18 cellular contexts compared by ENCODE assay signal in genomic region chr12:23686095-23686494, GRCh38.
"Had no signal": no experiment of that assay in that cellular context is flagged by ENCODE, and none has a peak within 500 bp of the region (broad histone marks: within the 10 kb centered on the region; RNA-seq: fewer than 3 reads in every experiment).

No MANE protein-coding gene starts in this region.

- H3K9me3 Mint-ChIP-seq: stimulated activated naive CD8-positive, alpha-beta T cell treated with anti-CD3 and anti-CD28 coated beads, Interleukin-15, Interleukin-2, amounts not matched to agents 100 ng/mL and 50 ng/mL, for 24 hours; type B pancreatic cell had no signal

- H3K9me3 ChIP-seq: left lung, right lobe of liver had no signal

- H3K36me3 ChIP-seq: breast epithelium, left lung, right lobe of liver had no signal

- H3K79me2 ChIP-seq: hepatocyte had no signal

- H3K27me3 ChIP-seq: breast epithelium, hepatocyte, left lung, right lobe of liver had no signal

- H3K4me1 ChIP-seq: breast epithelium, left lung, psoas muscle had no signal

- ATAC-seq: activated naive CD8-positive, alpha-beta T cell treated with anti-CD3 and anti-CD28 coated beads, Interleukin-2, amount 50 U/mL, for 24 hours; activated T-helper 17 cell treated with anti-CD3 and anti-CD28 coated beads, Interleukin-2, amount 50 U/mL, for 72 hours; left lung; psoas muscle; right lobe of liver had no signal

- H3K27ac ChIP-seq: breast epithelium, hepatocyte, left lung, psoas muscle, right lobe of liver had no signal

- H3K4me1 Mint-ChIP-seq: activated naive CD8-positive, alpha-beta T cell treated with anti-CD3 and anti-CD28 coated beads, Interleukin-2, amount 50 U/mL, for 24 hours; activated T-helper 17 cell treated with anti-CD3 and anti-CD28 coated beads, Interleukin-2, amount 50 U/mL, for 72 hours had no signal

- H3K27ac Mint-ChIP-seq: activated naive CD8-positive, alpha-beta T cell treated with anti-CD3 and anti-CD28 coated beads, Interleukin-2, amount 50 U/mL, for 24 hours; activated T-helper 17 cell treated with anti-CD3 and anti-CD28 coated beads, Interleukin-2, amount 50 U/mL, for 72 hours; endodermal cell; stimulated activated naive CD8-positive, alpha-beta T cell treated with anti-CD3 and anti-CD28 coated beads, Interleukin-15, Interleukin-2, amounts not matched to agents 100 ng/mL and 50 ng/mL, for 24 hours; type B pancreatic cell had no signal

- H3K4me2 ChIP-seq: hepatocyte, smooth muscle cell had no signal

- H3K4me3 ChIP-seq: breast epithelium, hepatocyte, left lung, psoas muscle, right lobe of liver, smooth muscle cell had no signal

- H2AFZ ChIP-seq: hepatocyte had no signal

- H3K4me3 Mint-ChIP-seq: activated naive CD8-positive, alpha-beta T cell treated with anti-CD3 and anti-CD28 coated beads, Interleukin-2, amount 50 U/mL, for 24 hours; activated T-helper 17 cell treated with anti-CD3 and anti-CD28 coated beads, Interleukin-2, amount 50 U/mL, for 72 hours; endodermal cell; neural crest cell; stimulated activated naive CD8-positive, alpha-beta T cell treated with anti-CD3 and anti-CD28 coated beads, Interleukin-15, Interleukin-2, amounts not matched to agents 100 ng/mL and 50 ng/mL, for 24 hours; type B pancreatic cell had no signal

- DNase-seq: activated CD4-positive, alpha-beta T cell treated with anti-CD3 and anti-CD28 coated beads, Interleukin-2, amount 50 U/mL, for 48 hours; activated CD4-positive, CD25-positive, alpha-beta regulatory T cell treated with anti-CD3 and anti-CD28 coated beads, Interleukin-2, amount 50 U/mL, for 72 hours; activated naive CD4-positive, alpha-beta T cell treated with Interleukin-2 at 50 U/mL for 16 hours; activated naive CD8-positive, alpha-beta T cell treated with anti-CD3 and anti-CD28 coated beads, Interleukin-2, amount 50 U/mL, for 24 hours; aorta; endodermal cell; left lung; mammary epithelial cell; psoas muscle; right lobe of liver; T1000 had no signal

- H3K27me3 Mint-ChIP-seq: activated naive CD8-positive, alpha-beta T cell treated with anti-CD3 and anti-CD28 coated beads, Interleukin-2, amount 50 U/mL, for 24 hours; activated T-helper 17 cell treated with anti-CD3 and anti-CD28 coated beads, Interleukin-2, amount 50 U/mL, for 72 hours; stimulated activated naive CD8-positive, alpha-beta T cell treated with anti-CD3 and anti-CD28 coated beads, Interleukin-15, Interleukin-2, amounts not matched to agents 100 ng/mL and 50 ng/mL, for 24 hours; type B pancreatic cell had no signal
